In the genomic region with DNA sequence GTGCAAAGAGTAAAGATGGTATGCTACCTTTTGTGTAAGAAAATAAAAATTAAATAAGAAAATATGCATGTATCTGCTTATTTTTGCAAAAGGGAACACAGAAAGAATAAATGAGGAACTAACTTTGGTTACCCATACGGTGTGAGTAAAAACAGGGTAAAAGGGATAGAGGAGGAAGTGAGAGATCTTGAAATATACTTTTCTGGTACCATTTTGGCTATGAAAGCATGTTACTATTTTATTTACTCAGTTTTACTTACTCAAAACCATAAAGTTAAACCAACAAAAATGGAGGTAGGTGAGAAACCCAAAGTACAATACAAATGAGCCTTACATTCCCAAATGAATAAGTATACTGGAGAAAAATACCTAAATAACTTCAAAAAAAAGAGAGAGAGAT, we compare ENCODE assay signal across 13 cellular contexts.
"Had no signal": no experiment of that assay in that cellular context is flagged by ENCODE, and none has a peak within 500 bp of the region (broad histone marks: within the 10 kb centered on the region; RNA-seq: fewer than 3 reads in every experiment).

No MANE protein-coding gene starts in this region.

- H3K27ac Mint-ChIP-seq: activated naive CD4-positive, alpha-beta T cell treated with anti-CD3 and anti-CD28 coated beads, Interleukin-2, amount 50 U/mL, for 72 hours; naive thymus-derived CD4-positive, alpha-beta T cell had no signal

- ATAC-seq: activated naive CD4-positive, alpha-beta T cell treated with anti-CD3 and anti-CD28 coated beads, Interleukin-2, amount 50 U/mL, for 72 hours; body of pancreas; heart right ventricle; naive thymus-derived CD4-positive, alpha-beta T cell had no signal

- H3K4me3 Mint-ChIP-seq: naive thymus-derived CD4-positive, alpha-beta T cell had no signal

- DNase-seq: activated CD4-positive, alpha-beta T cell treated with anti-CD3 and anti-CD28 coated beads, Interleukin-2, amount 50 U/mL, for 4 hours; activated effector memory CD4-positive, alpha-beta T cell treated with Interleukin-2 at 50 U/mL for 16 hours; activated T-cell treated with anti-CD3 and anti-CD28 coated beads, Interleukin-2, amount 50 U/mL, for 1 hour; amniotic stem cell; body of pancreas; central memory CD4-positive, alpha-beta T cell; effector CD8-positive, alpha-beta T cell; foreskin melanocyte; heart right ventricle; mammary epithelial cell; naive thymus-derived CD4-positive, alpha-beta T cell; retina had no signal

- H3K36me3 Mint-ChIP-seq: activated naive CD4-positive, alpha-beta T cell treated with anti-CD3 and anti-CD28 coated beads, Interleukin-2, amount 50 U/mL, for 72 hours had no signal
